ENCODE assay signal across 7 cellular contexts in genomic region chrX:55907968-55908607, GRCh38.
DNase-seq lines count a peak whose midpoint lies in the region; ATAC-seq, FAIRE-seq and TF ChIP-seq lines count a peak whose summit lies in the region.

No MANE protein-coding gene starts in this region.

- intact Hi-C loops in uterus (cut with DNase I; ENCODE audit: low total_unique reads): no loop called here

- no peaks in the 10 kb centered on the region for H3K79me2 ChIP-seq in osteoblast (ENCODE audit: insufficient read depth, low read length)

- TF ChIP-seq POLR2A in uterus (IDR thresholded peaks at IDR 0.05): no peak

- no peaks in the 10 kb centered on the region for H3K9me3 ChIP-seq in osteoblast (ENCODE audit: low read depth, low read length)
- H3K9me3 ChIP-seq in uterus: no peaks in the 10 kb centered on the region

- no peak for DNase-seq in GM18507 (ENCODE audit: extremely low spot score, insufficient read length, low read depth)
- DNase-seq in NCI-H510A (lab: John Stamatoyannopoulos, UW): peak; percentile 32
- peak; percentile 44 for DNase-seq in activated T-cell treated with anti-CD3 and anti-CD28 coated beads, Interleukin-2, amount 50 U/mL, for 1 hour
- peak in 1 of 2 donors; percentile 14 for DNase-seq in foreskin keratinocyte
- peak; percentile 22 for DNase-seq in osteoblast (ENCODE audit: insufficient read length, low spot score, missing footprints)
- peak; percentile 40 to 57 for DNase-seq in uterus

- no peaks in the 10 kb centered on the region for H4K20me1 ChIP-seq in osteoblast (ENCODE audit: insufficient read depth, low read length)

- no peak overlapping the region for H3K27ac ChIP-seq in foreskin keratinocyte
- H3K27ac ChIP-seq in osteoblast (ENCODE audit: low read depth, low read length): no peak overlapping the region
- peak overlapping the region; percentile 69 to 71 for H3K27ac ChIP-seq in uterus

- H3K4me2 ChIP-seq in osteoblast (ENCODE audit: insufficient read depth, low read length): peak overlapping the region; percentile 78

- H3K36me3 ChIP-seq in osteoblast (ENCODE audit: insufficient read depth, low read length) (no peaks in the 10 kb centered on the region), uterus (no peaks in the 10 kb centered on the region)

- no peaks in the 10 kb centered on the region for H3K27me3 ChIP-seq in foreskin keratinocyte
- no peaks in the 10 kb centered on the region for H3K27me3 ChIP-seq in osteoblast (ENCODE audit: insufficient read depth, low read length)
- no peaks in the 10 kb centered on the region for H3K27me3 ChIP-seq in uterus

- peak overlapping the region; percentile 93 for H2AFZ ChIP-seq in osteoblast (ENCODE audit: low read length)

- TF ChIP-seq CTCF in foreskin keratinocyte (conservative IDR thresholded peaks at IDR 0.05) (peak; percentile 62), osteoblast (IDR thresholded peaks at IDR 0.05; ENCODE audit: extremely low read depth, low read depth, low read length) (peak; percentile 23), uterus (IDR thresholded peaks at IDR 0.05) (peak; percentile 23 to 42 (median 34))

- peak; percentile 55 for FAIRE-seq in GM18507 (lab: Jason Lieb, UNC)

- peak overlapping the region; percentile 72 for H3K4me3 ChIP-seq in osteoblast (ENCODE audit: insufficient read depth, low read length)
- peak overlapping the region; percentile 51 to 52 for H3K4me3 ChIP-seq in uterus

- ATAC-seq in HG02759 (IDR thresholded peaks at IDR 0.05; ENCODE audit: unreplicated experiment): peak; percentile 83
- peak; percentile 90 for ATAC-seq in foreskin keratinocyte

- H3K4me1 ChIP-seq in foreskin keratinocyte (no peaks in the 10 kb centered on the region), osteoblast (ENCODE audit: insufficient read depth, low read length) (no peaks in the 10 kb centered on the region), uterus (no peaks in the 10 kb centered on the region)

Comparison
In these comparisons a context has a peak if more than half of its experiments do, and no peak if none do; other contexts are left out.
1. H3K27ac ChIP-seq: peak in uterus (2 of 2); none in foreskin keratinocyte (single experiment) and osteoblast (single experiment).
2. Peak in every context shown above with its lines, with median percentiles within 50 percentile points of each other: CTCF ChIP-seq.